In genomic region chr17:82592751-82593589, GRCh38 we compare ENCODE assay signal across 8 cellular contexts. TPM values are rescaled to one million over a fixed set of nuclear protein-coding genes. Genes with fewer than 3 reads are reported as not detected.
DNase-seq lines count a peak whose midpoint lies in the region; ATAC-seq and TF ChIP-seq lines count a peak whose summit lies in the region.

No MANE protein-coding gene starts in this region.

- H3K27me3 ChIP-seq in OCI-LY1 (ENCODE audit: insufficient read depth, low read length): no peaks in the 10 kb centered on the region
- H3K27me3 ChIP-seq in mucosa of stomach (ENCODE audit: control insufficient read depth, insufficient read depth, low read length): no peaks in the 10 kb centered on the region

- H3K36me3 ChIP-seq in OCI-LY1 (ENCODE audit: insufficient read depth, low read length): peaks cover 69% of the 10 kb centered on the region
- peaks cover 7% of the 10 kb centered on the region for H3K36me3 ChIP-seq in mucosa of stomach (ENCODE audit: control insufficient read depth, insufficient read depth, low read length)

- H3K4me1 ChIP-seq in OCI-LY1 (ENCODE audit: insufficient read depth, low read length, severe bottlenecking) (peaks cover 57% of the 10 kb centered on the region), mucosa of stomach (ENCODE audit: control insufficient read depth, insufficient read depth, low read length) (peaks cover 40% of the 10 kb centered on the region)

- no peaks in the 10 kb centered on the region for H3K9me2 ChIP-seq in OCI-LY1 (ENCODE audit: low read depth, low read length)

- peak overlapping the region; percentile 74 for H3K4me3 Mint-ChIP-seq in activated T-cell treated with anti-CD3 and anti-CD28 coated beads, Interleukin-2, amount 50 U/mL, for 24 hours
- peak overlapping the region; percentile 75 for H3K4me3 Mint-ChIP-seq in stimulated activated memory B cell treated with anti-CD40 and anti-IgM and Interleukin-4, amounts not matched to agents 10 μg/mL and 1 μg/mL and 100 μg/mL, for 72 hours

- peak overlapping the region; percentile 92 for H3K27ac Mint-ChIP-seq in activated T-cell treated with anti-CD3 and anti-CD28 coated beads, Interleukin-2, amount 50 U/mL, for 24 hours
- H3K27ac Mint-ChIP-seq in stimulated activated memory B cell treated with anti-CD40 and anti-IgM and Interleukin-4, amounts not matched to agents 10 μg/mL and 1 μg/mL and 100 μg/mL, for 72 hours: peak overlapping the region; percentile 87

- H4K20me1 ChIP-seq in OCI-LY1 (ENCODE audit: insufficient read depth, low read length): no peaks in the 10 kb centered on the region

- no peaks in the 10 kb centered on the region for H3K9me3 ChIP-seq in OCI-LY1 (ENCODE audit: low read length)
- no peaks in the 10 kb centered on the region for H3K9me3 ChIP-seq in mucosa of stomach (ENCODE audit: control insufficient read depth, low read length)

- ATAC-seq in esophagus mucosa: peak; percentile 29
- peak; percentile 20 for ATAC-seq in stimulated activated memory B cell treated with anti-CD40 and anti-IgM and Interleukin-4, amounts not matched to agents 10 μg/mL and 1 μg/mL and 100 μg/mL, for 72 hours

- H3K9me3 Mint-ChIP-seq in activated T-cell treated with anti-CD3 and anti-CD28 coated beads, Interleukin-2, amount 50 U/mL, for 24 hours: no peaks in the 10 kb centered on the region
- H3K9me3 Mint-ChIP-seq in stimulated activated memory B cell treated with anti-CD40 and anti-IgM and Interleukin-4, amounts not matched to agents 10 μg/mL and 1 μg/mL and 100 μg/mL, for 72 hours: no peaks in the 10 kb centered on the region

- peak overlapping the region; percentile 88 for H3K27ac ChIP-seq in OCI-LY1 (ENCODE audit: low read depth, low read length, poor library complexity, severe bottlenecking)

- H3K79me2 ChIP-seq in OCI-LY1 (ENCODE audit: insufficient read depth, low read length): no peaks in the 10 kb centered on the region

- H3F3A ChIP-seq in OCI-LY1 (ENCODE audit: insufficient read depth, low read length): peaks cover 11% of the 10 kb centered on the region

- peak overlapping the region; percentile 51 for H3K4me3 ChIP-seq in OCI-LY1 (ENCODE audit: low read depth, low read length, poor library complexity, severe bottlenecking)
- peak overlapping the region; percentile 69 for H3K4me3 ChIP-seq in mucosa of stomach (ENCODE audit: low read length)

- H3K9ac ChIP-seq in OCI-LY1 (ENCODE audit: low read length): peak overlapping the region; percentile 54
- peak overlapping the region; percentile 81 for H3K9ac ChIP-seq in mucosa of stomach (ENCODE audit: low read length)

- H3K36me3 Mint-ChIP-seq in activated T-cell treated with anti-CD3 and anti-CD28 coated beads, Interleukin-2, amount 50 U/mL, for 24 hours (ENCODE audit: low read depth): peaks cover 74% of the 10 kb centered on the region
- H3K36me3 Mint-ChIP-seq in stimulated activated memory B cell treated with anti-CD40 and anti-IgM and Interleukin-4, amounts not matched to agents 10 μg/mL and 1 μg/mL and 100 μg/mL, for 72 hours: peaks cover 26% of the 10 kb centered on the region

- TF ChIP-seq CTCF in OCI-LY1 (IDR thresholded peaks at IDR 0.05; ENCODE audit: low read length): no peak

- H3K27me3 Mint-ChIP-seq in activated T-cell treated with anti-CD3 and anti-CD28 coated beads, Interleukin-2, amount 50 U/mL, for 24 hours: no peaks in the 10 kb centered on the region
- H3K27me3 Mint-ChIP-seq in stimulated activated memory B cell treated with anti-CD40 and anti-IgM and Interleukin-4, amounts not matched to agents 10 μg/mL and 1 μg/mL and 100 μg/mL, for 72 hours: no peaks in the 10 kb centered on the region

- H2AFZ ChIP-seq in OCI-LY1 (ENCODE audit: low read length): no peak overlapping the region

- DNase-seq in activated gamma-delta T cell treated with Interleukin-2 at 50 U/mL for 16 hours (peak; percentile 57), activated gamma-delta T cell (lab: John Stamatoyannopoulos, UW) (no peak), cortex of kidney (lab: John Stamatoyannopoulos, UW) (no peak)
- peak; percentile 77 for DNase-seq in activated T-cell treated with anti-CD3 and anti-CD28 coated beads, Interleukin-2, amount 50 U/mL, for 24 hours

- peaks cover 45% of the 10 kb centered on the region for H3K4me1 Mint-ChIP-seq in activated T-cell treated with anti-CD3 and anti-CD28 coated beads, Interleukin-2, amount 50 U/mL, for 24 hours (ENCODE audit: low read depth)
- H3K4me1 Mint-ChIP-seq in stimulated activated memory B cell treated with anti-CD40 and anti-IgM and Interleukin-4, amounts not matched to agents 10 μg/mL and 1 μg/mL and 100 μg/mL, for 72 hours: peaks cover 49% of the 10 kb centered on the region

- H3K4me2 ChIP-seq in OCI-LY1 (ENCODE audit: low read length): peak overlapping the region; percentile 62

RNA-seq across cellular contexts. Expression of gene WDR45B, which starts 55.3 kb away (rescaled TPM):
- total RNA-seq in esophagus mucosa: 63.8 TPM

Comparison
In these comparisons a context has a peak if more than half of its experiments do, and no peak if none do; other contexts are left out.
1. DNase-seq: peak in activated gamma-delta T cell treated with Interleukin-2 at 50 U/mL for 16 hours (single experiment) and activated T-cell treated with anti-CD3 and anti-CD28 coated beads, Interleukin-2, amount 50 U/mL, for 24 hours (single experiment); none in activated gamma-delta T cell (single experiment) and cortex of kidney (single experiment).